ENCODE assay signal across 16 cellular contexts in genomic region chr6:105397987-105398386, GRCh38. TPM values are rescaled to one million over a fixed set of nuclear protein-coding genes. Genes with fewer than 3 reads are reported as not detected.
A peak's percentile ranks its signal among the peaks of the same experiment; 100 is the strongest.
DNase-seq lines count a peak whose midpoint lies in the region; ATAC-seq and TF ChIP-seq lines count a peak whose summit lies in the region.
"Had no signal": no experiment of that assay in that cellular context is flagged by ENCODE, and none has a peak within 500 bp of the region (broad histone marks: within the 10 kb centered on the region; RNA-seq: fewer than 3 reads in every experiment).

No MANE protein-coding gene starts in this region.

- no peaks in the 10 kb centered on the region for H3K27me3 ChIP-seq in BLaER1
- H3K27me3 ChIP-seq in CD8-positive, alpha-beta T cell (ENCODE audit: insufficient read depth, low read length): no peaks in the 10 kb centered on the region
- H3K27me3 ChIP-seq: suprapubic skin had no signal

- H3K9ac ChIP-seq in BLaER1: no peak overlapping the region

- H3K36me3 Mint-ChIP-seq in CD8-positive, alpha-beta T cell: peaks cover 31% of the 10 kb centered on the region
- H3K36me3 Mint-ChIP-seq in WTC11 (peaks cover 21% of the 10 kb centered on the region), immature natural killer cell (peaks cover 0 to 14% (median 13%) of the 10 kb centered on the region in 3 donors)
- peaks cover 15 to 19% of the 10 kb centered on the region in 2 donors for H3K36me3 Mint-ChIP-seq in stimulated activated naive B cell treated with anti-CD40 and anti-IgM and Interleukin-4, amounts not matched to agents 10 μg/mL and 1 μg/mL and 100 μg/mL, for 72 hours

- no peak for TF ChIP-seq CTCF in CD8-positive, alpha-beta T cell (IDR thresholded peaks at IDR 0.05)
- no peak for TF ChIP-seq CTCF in WTC11 (IDR thresholded peaks at IDR 0.05)

- no peak overlapping the region for H3K4me3 ChIP-seq in BLaER1
- H3K4me3 ChIP-seq in CD8-positive, alpha-beta T cell (ENCODE audit: low read depth, low read length): no peak overlapping the region
- H3K4me3 ChIP-seq: suprapubic skin had no signal

- peaks cover 44% of the 10 kb centered on the region for H3K4me1 ChIP-seq in BLaER1
- peaks cover 49% of the 10 kb centered on the region for H3K4me1 ChIP-seq in CD8-positive, alpha-beta T cell (ENCODE audit: insufficient read depth, low read length)

- no peaks in the 10 kb centered on the region for H3K9me3 ChIP-seq in BLaER1
- no peaks in the 10 kb centered on the region for H3K9me3 ChIP-seq in CD8-positive, alpha-beta T cell (ENCODE audit: low read length)
- H3K9me3 ChIP-seq: suprapubic skin had no signal

- no peaks in the 10 kb centered on the region for H3K9me3 Mint-ChIP-seq in CD8-positive, alpha-beta T cell
- H3K9me3 Mint-ChIP-seq in WTC11 (no peaks in the 10 kb centered on the region), immature natural killer cell (no peaks in the 10 kb centered on the region)
- no peaks in the 10 kb centered on the region for H3K9me3 Mint-ChIP-seq in stimulated activated naive B cell treated with anti-CD40 and anti-IgM and Interleukin-4, amounts not matched to agents 10 μg/mL and 1 μg/mL and 100 μg/mL, for 72 hours
- H3K9me3 Mint-ChIP-seq: activated naive CD4-positive, alpha-beta T cell treated with anti-CD3 and anti-CD28 coated beads for 36 hours; T-cell had no signal

- peak overlapping the region; percentile 70 for H3K27ac Mint-ChIP-seq in CD8-positive, alpha-beta T cell
- H3K27ac Mint-ChIP-seq in WTC11 (no peak overlapping the region), immature natural killer cell (peak overlapping the region; percentile 51 to 86 (median 79))
- no peak overlapping the region for H3K27ac Mint-ChIP-seq in stimulated activated naive B cell treated with anti-CD40 and anti-IgM and Interleukin-4, amounts not matched to agents 10 μg/mL and 1 μg/mL and 100 μg/mL, for 72 hours
- H3K27ac Mint-ChIP-seq: activated naive CD4-positive, alpha-beta T cell treated with anti-CD3 and anti-CD28 coated beads for 36 hours; B cell had no signal

- intact Hi-C loops in CD8-positive, alpha-beta T cell (cut with DNase I, micrococcal nuclease): no loop called here

- CTCF ChIA-PET in CD8-positive, alpha-beta T cell (lab: Charles Lee): interaction anchor here (1.5 kb wide), 1 partner anchor 25 kb away, joined by 5 read pairs; no protein-coding TSS in a partner anchor
- CTCF ChIA-PET in WTC11 (lab: Charles Lee): interaction anchor here (0.8 to 1.5 kb wide), 2 partner anchors 80 to 310 kb away, joined by 3 read pairs; no protein-coding TSS in a partner anchor

- H3K27ac ChIP-seq in BLaER1: no peak overlapping the region
- H3K27ac ChIP-seq in CD8-positive, alpha-beta T cell (ENCODE audit: low read depth, low read length): no peak overlapping the region
- H3K27ac ChIP-seq: suprapubic skin, VCaP had no signal

- ATAC-seq in CD8-positive, alpha-beta T cell: no peak
- ATAC-seq in WTC11 (peak; percentile 4; the same call in 1 of the 2 replicates), HG02938 (IDR thresholded peaks at IDR 0.05; ENCODE audit: unreplicated experiment) (no peak), HG02798 (IDR thresholded peaks at IDR 0.05; ENCODE audit: poor library complexity, unreplicated experiment) (no peak)
- no peak for ATAC-seq in stimulated activated naive B cell treated with anti-CD40 and anti-IgM and Interleukin-4, amounts not matched to agents 10 μg/mL and 1 μg/mL and 100 μg/mL, for 72 hours (replicated peaks)
- ATAC-seq: left lobe of liver, T-cell had no signal

- peaks cover 34% of the 10 kb centered on the region for H3K36me3 ChIP-seq in BLaER1
- H3K36me3 ChIP-seq in CD8-positive, alpha-beta T cell (ENCODE audit: insufficient read depth, low read length): peaks cover 12% of the 10 kb centered on the region

- POLR2A ChIA-PET in CD8-positive, alpha-beta T cell (lab: Charles Lee): interaction anchor here (0.7 to 1.1 kb wide), 3 partner anchors 11 to 131 kb away, joined by 3 to 4 read pairs (median 3); no protein-coding TSS in a partner anchor
- POLR2A ChIA-PET in WTC11 (lab: Charles Lee): no interaction called here

- peaks cover 60% of the 10 kb centered on the region for H4K20me1 ChIP-seq in BLaER1

- no peak for DNase-seq in CD8-positive, alpha-beta T cell
- DNase-seq in WTC11 (ENCODE audit: low spot score): no peak
- peak; percentile 44 to 54 (median 47) for DNase-seq in immature natural killer cell
- DNase-seq in stimulated activated naive B cell treated with anti-CD40 and anti-IgM and Interleukin-4, amounts not matched to agents 10 μg/mL and 1 μg/mL and 100 μg/mL, for 72 hours: no peak
- DNase-seq: activated CD8-positive, alpha-beta memory T cell treated with anti-CD3 and anti-CD28 coated beads, Interleukin-2, amount 50 U/mL, for 4 hours; activated naive CD4-positive, alpha-beta T cell treated with anti-CD3 and anti-CD28 coated beads for 36 hours; NCI-H1694 treated with DMSO at 0.1 percent for 48 hours; NCI-H526 had no signal

- H3K4me1 Mint-ChIP-seq in CD8-positive, alpha-beta T cell (ENCODE audit: low read depth): peaks cover 50% of the 10 kb centered on the region
- peaks cover 44% of the 10 kb centered on the region for H3K4me1 Mint-ChIP-seq in WTC11
- peaks cover 48 to 59% of the 10 kb centered on the region in 2 donors for H3K4me1 Mint-ChIP-seq in immature natural killer cell
- peaks cover 19 to 35% of the 10 kb centered on the region in 2 donors for H3K4me1 Mint-ChIP-seq in stimulated activated naive B cell treated with anti-CD40 and anti-IgM and Interleukin-4, amounts not matched to agents 10 μg/mL and 1 μg/mL and 100 μg/mL, for 72 hours

- H3K4me3 Mint-ChIP-seq in CD8-positive, alpha-beta T cell: peak overlapping the region; percentile 63
- no peak overlapping the region for H3K4me3 Mint-ChIP-seq in WTC11
- H3K4me3 Mint-ChIP-seq in immature natural killer cell: peak overlapping the region; percentile 57 to 83 (median 80)
- H3K4me3 Mint-ChIP-seq in stimulated activated naive B cell treated with anti-CD40 and anti-IgM and Interleukin-4, amounts not matched to agents 10 μg/mL and 1 μg/mL and 100 μg/mL, for 72 hours: no peak overlapping the region
- H3K4me3 Mint-ChIP-seq: activated naive CD4-positive, alpha-beta T cell treated with anti-CD3 and anti-CD28 coated beads for 36 hours; B cell had no signal

- no peaks in the 10 kb centered on the region for H3K27me3 Mint-ChIP-seq in CD8-positive, alpha-beta T cell (ENCODE audit: low read depth)
- no peaks in the 10 kb centered on the region for H3K27me3 Mint-ChIP-seq in WTC11 (ENCODE audit: low read depth)
- H3K27me3 Mint-ChIP-seq in immature natural killer cell (ENCODE audit: low read depth in 3 of 3): peaks cover 2 to 6% (median 6%) of the 10 kb centered on the region in 3 donors
- H3K27me3 Mint-ChIP-seq in stimulated activated naive B cell treated with anti-CD40 and anti-IgM and Interleukin-4, amounts not matched to agents 10 μg/mL and 1 μg/mL and 100 μg/mL, for 72 hours: no peaks in the 10 kb centered on the region
- H3K27me3 Mint-ChIP-seq: B cell, T-cell had no signal

- H3K4me2 ChIP-seq in BLaER1: 0 out of 2 replicates have a peak overlapping the region, but pooled peaks have one; percentile 17

TF ChIP-seq in WTC11, 78 proteins besides CTCF, POLR2A, EP300 and RAD21:
- no peak for TF ChIP-seq NFATC4 (CRISPR knock-in tag; IDR thresholded peaks at IDR 0.05)
- TF ChIP-seq, protein P1, sequence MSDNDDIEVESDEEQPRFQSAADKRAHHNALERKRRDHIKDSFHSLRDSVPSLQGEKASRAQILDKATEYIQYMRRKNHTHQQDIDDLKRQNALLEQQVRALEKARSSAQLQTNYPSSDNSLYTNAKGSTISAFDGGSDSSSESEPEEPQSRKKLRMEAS (CRISPR knock-in tag; IDR thresholded peaks at IDR 0.05): peak; percentile 28; the same call in 1 of the 2 replicates

RNA-seq across cellular contexts. Expression of gene PREP, which starts 4.9 kb away (rescaled TPM):
- 10 to 100 TPM; 15.7 to 17.6 TPM for total RNA-seq in CD8-positive, alpha-beta T cell
- total RNA-seq in WTC11 (2021): 58.8 to 68.5 TPM (median 66.3 TPM) in 3 replicates
- 10 to 100 TPM; 28.1 to 58.3 (median 52.1) TPM for polyA plus RNA-seq in immature natural killer cell

Comparison
In these comparisons a context has a peak if more than half of its experiments do, and no peak if none do; other contexts are left out.
1. DNase-seq: peak in immature natural killer cell (3 of 3); none in CD8-positive, alpha-beta T cell (0 of 7), WTC11 (single experiment) and stimulated activated naive B cell treated with anti-CD40 and anti-IgM and Interleukin-4, amounts not matched to agents 10 μg/mL and 1 μg/mL and 100 μg/mL, for 72 hours (single experiment).
2. H3K27ac Mint-ChIP-seq: peak in CD8-positive, alpha-beta T cell (single experiment) and immature natural killer cell (6 of 6); none in WTC11 (single experiment) and stimulated activated naive B cell treated with anti-CD40 and anti-IgM and Interleukin-4, amounts not matched to agents 10 μg/mL and 1 μg/mL and 100 μg/mL, for 72 hours (single experiment).
3. H3K4me3 Mint-ChIP-seq: peak in CD8-positive, alpha-beta T cell (single experiment) and immature natural killer cell (5 of 5); none in WTC11 (single experiment) and stimulated activated naive B cell treated with anti-CD40 and anti-IgM and Interleukin-4, amounts not matched to agents 10 μg/mL and 1 μg/mL and 100 μg/mL, for 72 hours (0 of 2).